In the genomic region with DNA sequence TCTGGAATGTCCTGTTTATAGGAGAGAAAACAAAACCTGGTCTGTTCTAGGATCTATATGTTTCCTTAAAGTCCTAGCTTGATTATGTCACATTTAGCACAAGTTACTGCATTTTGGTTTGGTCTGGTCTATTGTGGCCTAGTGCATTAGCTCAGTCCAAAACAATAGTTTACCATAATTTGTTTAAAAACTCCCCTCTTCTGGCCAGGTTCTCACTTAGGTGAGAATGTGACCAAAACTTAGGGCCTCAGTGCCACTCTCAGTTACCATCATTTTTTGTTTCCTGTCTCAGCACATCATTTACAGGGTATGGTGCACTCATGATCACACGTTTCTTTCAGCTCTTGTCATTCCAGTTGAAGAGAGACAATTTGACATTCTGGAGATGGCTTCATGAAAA, we compare ENCODE assay signal across 15 cellular contexts.
DNase-seq lines count a peak whose midpoint lies in the region; ATAC-seq, FAIRE-seq and TF ChIP-seq lines count a peak whose summit lies in the region.
"Had no signal": no experiment of that assay in that cellular context is flagged by ENCODE, and none has a peak within 500 bp of the region (broad histone marks: within the 10 kb centered on the region; RNA-seq: fewer than 3 reads in every experiment).

No MANE protein-coding gene starts in this region.

- H3K9me3 Mint-ChIP-seq in nephron (no peaks in the 10 kb centered on the region), endothelial cell (ENCODE audit: unreplicated experiment) (no peaks in the 10 kb centered on the region)
- H3K9me3 Mint-ChIP-seq in activated CD8-positive, alpha-beta memory T cell treated with anti-CD3 and anti-CD28 coated beads, Interleukin-2, amount 10 ng/mL, durations not matched to agents 7 days and 5 days (ENCODE audit: low read depth): no peaks in the 10 kb centered on the region
- H3K9me3 Mint-ChIP-seq: CD8-positive, alpha-beta T cell had no signal

- FAIRE-seq in GM12892 (lab: Jason Lieb, UNC): peak; percentile 53
- FAIRE-seq: G401.6, HTR-8/SVneo, K562 had no signal

- TF ChIP-seq CTCF in nephron (IDR thresholded peaks at IDR 0.05; ENCODE audit: unreplicated experiment in 3 of 3): no peak
- TF ChIP-seq CTCF in endothelial cell (IDR thresholded peaks at IDR 0.05; ENCODE audit: unreplicated experiment): no peak

- peak; percentile 31 for ATAC-seq in GM18873 (IDR thresholded peaks at IDR 0.05; ENCODE audit: low FRiP score, unreplicated experiment)
- ATAC-seq in HG03097 (IDR thresholded peaks at IDR 0.05; ENCODE audit: low FRiP score, unreplicated experiment): peak; percentile 28
- ATAC-seq in activated CD8-positive, alpha-beta memory T cell treated with anti-CD3 and anti-CD28 coated beads, Interleukin-2, amount 10 ng/mL, durations not matched to agents 7 days and 5 days: no peak
- ATAC-seq: CD8-positive, alpha-beta T cell; K562 had no signal

- H3K27me3 Mint-ChIP-seq in nephron (ENCODE audit: low read depth): no peaks in the 10 kb centered on the region
- H3K27me3 Mint-ChIP-seq in endothelial cell (ENCODE audit: unreplicated experiment): no peaks in the 10 kb centered on the region
- H3K27me3 Mint-ChIP-seq in activated CD8-positive, alpha-beta memory T cell treated with anti-CD3 and anti-CD28 coated beads, Interleukin-2, amount 10 ng/mL, durations not matched to agents 7 days and 5 days: no peaks in the 10 kb centered on the region
- H3K27me3 Mint-ChIP-seq: B cell had no signal

- CTCF ChIA-PET in activated CD8-positive, alpha-beta memory T cell treated with anti-CD3 and anti-CD28 coated beads, Interleukin-2, amount 10 ng/mL, durations not matched to agents 7 days and 5 days (lab: Charles Lee): no interaction called here

- TF ChIP-seq POLR2A in GM12892 (IDR thresholded peaks at IDR 0.05; ENCODE audit: low read depth, low read length): no peak

- H3K4me1 Mint-ChIP-seq in nephron (peaks cover 30% of the 10 kb centered on the region), endothelial cell (ENCODE audit: unreplicated experiment) (no peaks in the 10 kb centered on the region)
- H3K4me1 Mint-ChIP-seq in activated CD8-positive, alpha-beta memory T cell treated with anti-CD3 and anti-CD28 coated beads, Interleukin-2, amount 10 ng/mL, durations not matched to agents 7 days and 5 days: peaks cover 4% of the 10 kb centered on the region
- H3K4me1 Mint-ChIP-seq: B cell had no signal

- DNase-seq in GM12892 (ENCODE audit: insufficient read length) (no peak), endothelial cell (ENCODE audit: low spot score) (no peak)
- no peak for DNase-seq in activated effector memory CD4-positive, alpha-beta T cell treated with anti-CD3 and anti-CD28 coated beads, Interleukin-2, amount 50 U/mL, for 16 hours
- DNase-seq in activated CD8-positive, alpha-beta memory T cell treated with anti-CD3 and anti-CD28 coated beads, Interleukin-2, amount 10 ng/mL, durations not matched to agents 7 days and 5 days: no peak
- DNase-seq: CD8-positive, alpha-beta T cell; COR-L47; GM23248; IMR-90 had no signal

- H3K4me3 Mint-ChIP-seq in nephron (no peak overlapping the region), endothelial cell (ENCODE audit: unreplicated experiment) (no peak overlapping the region)
- no peak overlapping the region for H3K4me3 Mint-ChIP-seq in activated CD8-positive, alpha-beta memory T cell treated with anti-CD3 and anti-CD28 coated beads, Interleukin-2, amount 10 ng/mL, durations not matched to agents 7 days and 5 days
- H3K4me3 Mint-ChIP-seq: B cell; CD8-positive, alpha-beta T cell had no signal

- no peaks in the 10 kb centered on the region for H3K36me3 Mint-ChIP-seq in nephron (ENCODE audit: low read depth)
- H3K36me3 Mint-ChIP-seq in endothelial cell (ENCODE audit: low read depth, unreplicated experiment): no peaks in the 10 kb centered on the region
- no peaks in the 10 kb centered on the region for H3K36me3 Mint-ChIP-seq in activated CD8-positive, alpha-beta memory T cell treated with anti-CD3 and anti-CD28 coated beads, Interleukin-2, amount 10 ng/mL, durations not matched to agents 7 days and 5 days
- H3K36me3 Mint-ChIP-seq: CD8-positive, alpha-beta T cell had no signal

- H3K27ac Mint-ChIP-seq in nephron (peak overlapping the region; percentile 90 to 97 (median 90)), endothelial cell (ENCODE audit: unreplicated experiment) (no peak overlapping the region)
- no peak overlapping the region for H3K27ac Mint-ChIP-seq in activated CD8-positive, alpha-beta memory T cell treated with anti-CD3 and anti-CD28 coated beads, Interleukin-2, amount 10 ng/mL, durations not matched to agents 7 days and 5 days
- H3K27ac Mint-ChIP-seq: B cell; CD8-positive, alpha-beta T cell had no signal

Comparison
In these comparisons a context has a peak if more than half of its experiments do, and no peak if none do; other contexts are left out.
1. H3K27ac Mint-ChIP-seq: peak in nephron (3 of 3); none in endothelial cell (single experiment) and activated CD8-positive, alpha-beta memory T cell treated with anti-CD3 and anti-CD28 coated beads, Interleukin-2, amount 10 ng/mL, durations not matched to agents 7 days and 5 days (single experiment).